In the genomic region with DNA sequence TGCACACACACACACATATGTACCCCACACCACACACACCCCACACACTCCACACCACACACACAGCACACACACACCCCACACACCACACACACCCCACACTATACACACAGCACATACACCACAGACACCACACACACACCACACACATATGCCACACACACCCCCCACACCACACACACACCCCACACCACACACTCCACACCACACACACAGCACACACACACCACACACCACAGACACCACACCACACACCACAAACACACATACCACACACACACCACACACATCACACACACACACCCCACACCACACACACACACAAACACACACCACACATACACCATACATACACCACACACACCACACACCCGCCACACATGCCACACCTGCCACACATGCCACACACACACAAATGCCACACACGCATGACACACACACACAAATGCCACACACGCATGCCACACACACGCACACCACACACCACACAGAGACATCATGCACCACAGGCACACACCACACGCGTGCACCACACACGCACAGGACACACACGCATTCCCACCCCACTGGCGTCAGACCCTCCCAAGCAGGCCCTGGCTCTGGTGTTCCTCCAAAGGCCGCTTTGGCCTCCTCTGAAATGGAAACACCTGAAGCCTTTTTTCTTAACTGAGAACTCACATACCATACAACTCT, we compare ENCODE assay signal across 1 cellular context.
TF ChIP-seq lines count a peak whose summit lies in the region.

No MANE protein-coding gene starts in this region.

TF ChIP-seq in endothelial cell of umbilical vein, 7 proteins besides CTCF, POLR2A, EP300 and RAD21 (continued from another document):
- TF ChIP-seq GATA2 (IDR thresholded peaks at IDR 0.05; ENCODE audit: insufficient read depth, insufficient read length, low read depth, low read length), result no peak
- TF ChIP-seq FOS (IDR thresholded peaks at IDR 0.05; ENCODE audit: borderline replicate concordance, insufficient read depth, low read length), result no peak
- TF ChIP-seq JUN (IDR thresholded peaks at IDR 0.05; ENCODE audit: borderline replicate concordance, insufficient read depth, insufficient read length, low read depth), result no peak
- no peak for TF ChIP-seq POLR2AphosphoS5 (IDR thresholded peaks at IDR 0.05; ENCODE audit: insufficient read depth, low read depth, low read length)
